In genomic region chr22:38062782-38063181, GRCh38 we compare ENCODE assay signal across 14 cellular contexts. TPM values are rescaled to one million over a fixed set of nuclear protein-coding genes. Genes with fewer than 3 reads are reported as not detected.
A peak's percentile ranks its signal among the peaks of the same experiment; 100 is the strongest.
DNase-seq lines count a peak whose midpoint lies in the region; ATAC-seq, FAIRE-seq and TF ChIP-seq lines count a peak whose summit lies in the region.
"Had no signal": no experiment of that assay in that cellular context is flagged by ENCODE, and none has a peak within 500 bp of the region (broad histone marks: within the 10 kb centered on the region; RNA-seq: fewer than 3 reads in every experiment).

No MANE protein-coding gene starts in this region.

- no peak overlapping the region for H3K4me3 Mint-ChIP-seq in mesothelial cell of epicardium

- peaks cover 0 to 41% of the 10 kb centered on the region in 2 donors for H3K36me3 ChIP-seq in psoas muscle (ENCODE audit: insufficient read depth in 1 of 2, low read depth in 1 of 2)

- H3K9me3 Mint-ChIP-seq in mesothelial cell of epicardium, result no peaks in the 10 kb centered on the region

- peaks cover 6% of the 10 kb centered on the region for H3K4me1 Mint-ChIP-seq in mesothelial cell of epicardium

- peaks cover 39% of the 10 kb centered on the region for H3K36me3 Mint-ChIP-seq in mesothelial cell of epicardium

- no peaks in the 10 kb centered on the region for H3K9me3 ChIP-seq in right cardiac atrium (ENCODE audit: control insufficient read depth, low read length)
- no peaks in the 10 kb centered on the region for H3K9me3 ChIP-seq in psoas muscle
- H3K9me3 ChIP-seq: HAP-1 had no signal

- no peaks in the 10 kb centered on the region for H3K27me3 Mint-ChIP-seq in mesothelial cell of epicardium (ENCODE audit: low read depth)

- H3K27ac ChIP-seq in 22Rv1 (peak overlapping the region; percentile 86), angular gyrus (ENCODE audit: low read depth, low read length) (peak overlapping the region; percentile 99), right cardiac atrium (ENCODE audit: low read length) (peak overlapping the region; percentile 77), psoas muscle (peak overlapping the region; percentile 30)

- no peak for FAIRE-seq in GM19239 (lab: Jason Lieb, UNC)

- no peak overlapping the region for H3K27ac Mint-ChIP-seq in mesothelial cell of epicardium

- TF ChIP-seq CTCF in 22Rv1 (IDR thresholded peaks at IDR 0.05) (no peak), psoas muscle (IDR thresholded peaks at IDR 0.05) (no peak), mesothelial cell of epicardium (IDR thresholded peaks at IDR 0.05; ENCODE audit: unreplicated experiment) (no peak)

- DNase-seq in right cardiac atrium (no peak), psoas muscle (peak in 1 of 2 donors; percentile 70), GM19239 (ENCODE audit: insufficient read length, low spot score) (no peak), mesothelial cell of epicardium (ENCODE audit: low spot score in 2 of 2, unreplicated experiment in 2 of 2) (no peak)

- H3K4me3 ChIP-seq in right cardiac atrium (ENCODE audit: low read length) (no peak overlapping the region), psoas muscle (no peak overlapping the region)
- H3K4me3 ChIP-seq: coronary artery, HAP-1 had no signal

- no peaks in the 10 kb centered on the region for H3K27me3 ChIP-seq in right cardiac atrium (ENCODE audit: control insufficient read depth, insufficient read depth)
- no peaks in the 10 kb centered on the region for H3K27me3 ChIP-seq in psoas muscle (ENCODE audit: insufficient read depth in 3 of 3, low read length in 2 of 3)

- ATAC-seq in right cardiac atrium, result peak; percentile 46 to 48
- peak in 3 of 4 donors; percentile 46 to 81 (median 76) for ATAC-seq in psoas muscle
- no peak for ATAC-seq in HG02642 (IDR thresholded peaks at IDR 0.05; ENCODE audit: poor library complexity, unreplicated experiment)
- ATAC-seq in HG03175 (IDR thresholded peaks at IDR 0.05; ENCODE audit: unreplicated experiment), result no peak
- ATAC-seq: activated CD4-positive, CD25-positive, alpha-beta regulatory T cell treated with anti-CD3 and anti-CD28 coated beads, Interleukin-2, amount 50 U/mL, for 24 hours had no signal

- WGBS in right cardiac atrium, result 56% methylated on average over 6 of the region's 6 CpGs
- 37 to 55% (median 37%) methylated on average over 6 of the region's 6 CpGs for WGBS in psoas muscle, 3 donors

- H3K4me1 ChIP-seq in right cardiac atrium (ENCODE audit: control insufficient read depth, insufficient read depth, low read length) (peaks cover 1% of the 10 kb centered on the region), psoas muscle (peaks cover 26% of the 10 kb centered on the region)

- intact Hi-C loops in right cardiac atrium (cut with DNase I) (no loop called here), psoas muscle (cut with DNase I) (loop anchor here in 1 of 2 donors (10.0 kb wide), 1 partner anchor 292 kb away; no protein-coding TSS in a partner anchor)

RNA-seq across cellular contexts. Expression of gene PICK1, which starts 5.6 kb away (rescaled TPM):
- total RNA-seq in right cardiac atrium (10 to 100 TPM; 23.8 to 26.5 (median 25.0) TPM), psoas muscle (10 to 100 TPM; 11.9 to 31.5 (median 17.8) TPM), mesothelial cell of epicardium (69.3 to 75.6 TPM (median 74.3 TPM) in 3 replicates)
- polyA plus RNA-seq in right cardiac atrium (31.3 TPM), psoas muscle (10 to 100 TPM; 15.2 to 19.6 (median 18.9) TPM)

RNA-seq across cellular contexts. Expression of gene SLC16A8, which starts 21.2 kb away (rescaled TPM):
- total RNA-seq in right cardiac atrium (under 1 TPM in 3 of 4 donors, not detected in 1; 0.41 to 0.68 (median 0.57) TPM), psoas muscle (under 1 TPM in 1 of 4 donors, not detected in 3; 0.23 TPM), mesothelial cell of epicardium (0.14 to 0.60 TPM (median 0.18 TPM) in 3 replicates)
- polyA plus RNA-seq in right cardiac atrium (0.63 TPM), psoas muscle (1 to 10 TPM in 1 of 3 donors, under 1 TPM in 2; 0.25 to 1.0 (median 0.33) TPM)
- total RNA-seq: HT1080 had no signal
- polyA plus RNA-seq: fibroblast of lung had no signal

RNA-seq across cellular contexts. Expression of gene BAIAP2L2, which starts 47.7 kb away (rescaled TPM):
- total RNA-seq in right cardiac atrium (under 1 TPM in 2 of 4 donors, not detected in 2; 0.17 to 0.53 TPM), psoas muscle (under 1 TPM in 3 of 4 donors, not detected in 1; 0.26 to 0.71 (median 0.56) TPM), mesothelial cell of epicardium (1.6 to 1.9 TPM (median 1.7 TPM) in 3 replicates)
- polyA plus RNA-seq in right cardiac atrium (0.20 TPM), psoas muscle (1 to 10 TPM in 1 of 3 donors, under 1 TPM in 2; 0.23 to 5.1 (median 0.55) TPM)
- total RNA-seq: HT1080, skeletal muscle tissue had no signal

Comparison
In these comparisons a context has a peak if more than half of its experiments do, and no peak if none do; other contexts are left out.
1. H3K27ac ChIP-seq: peak in every context shown above with its lines; median percentile 99 in angular gyrus; 86 in 22Rv1; 77 in right cardiac atrium; 30 in psoas muscle.
2. ATAC-seq: peak in right cardiac atrium (2 of 2) and psoas muscle (3 of 4); none in HG02642 (single experiment) and HG03175 (single experiment).